11 cellular contexts compared by ENCODE assay signal in genomic region chr9:119963258-119963797, GRCh38.
DNase-seq lines count a peak whose midpoint lies in the region; ATAC-seq and TF ChIP-seq lines count a peak whose summit lies in the region.
"Had no signal": no experiment of that assay in that cellular context is flagged by ENCODE, and none has a peak within 500 bp of the region (broad histone marks: within the 10 kb centered on the region; RNA-seq: fewer than 3 reads in every experiment).

No MANE protein-coding gene starts in this region.

- H3K27ac ChIP-seq in GM23248, result peak overlapping the region; percentile 92
- H3K27ac ChIP-seq: uterus had no signal

- H3K9me2 ChIP-seq in GM23248 (ENCODE audit: insufficient read depth), result no peaks in the 10 kb centered on the region

- no peak overlapping the region for H3K4me3 Mint-ChIP-seq in effector memory CD8-positive, alpha-beta T cell

- peaks cover 0 to 2% of the 10 kb centered on the region in 2 donors for H3K9me3 Mint-ChIP-seq in effector memory CD8-positive, alpha-beta T cell

- no peaks in the 10 kb centered on the region for H3K79me2 ChIP-seq in GM23248 (ENCODE audit: insufficient read depth)

- no peak for ATAC-seq in HG03354 (IDR thresholded peaks at IDR 0.05; ENCODE audit: poor library complexity, severe bottlenecking, unreplicated experiment)
- ATAC-seq in effector memory CD8-positive, alpha-beta T cell (replicated peaks), result no peak
- ATAC-seq in GM19452 (IDR thresholded peaks at IDR 0.05; ENCODE audit: unreplicated experiment), result no peak

- H3K9ac ChIP-seq in GM23248, result peak overlapping the region; percentile 73

- TF ChIP-seq CTCF in foreskin fibroblast (IDR thresholded peaks at IDR 0.05; ENCODE audit: low read depth, low read length) (no peak), retinal pigment epithelial cell (conservative IDR thresholded peaks at IDR 0.05; ENCODE audit: low read depth, low read length) (no peak)

- H3K4me3 ChIP-seq in GM23248, result peak overlapping the region; percentile 10; the same call in 1 of the 2 replicates
- peak overlapping the region; percentile 4 to 5 for H3K4me3 ChIP-seq in foreskin fibroblast (ENCODE audit: low read depth in 1 of 2, low read length in 2 of 2)
- no peak overlapping the region for H3K4me3 ChIP-seq in retinal pigment epithelial cell (ENCODE audit: low read length)
- H3K4me3 ChIP-seq: uterus had no signal

- H3F3A ChIP-seq in GM23248 (ENCODE audit: insufficient read depth), result peaks cover 13% of the 10 kb centered on the region

- H3K4me2 ChIP-seq in GM23248 (ENCODE audit: unreplicated experiment), result peak overlapping the region; percentile 25

- in situ Hi-C loops in GM23248 (cut with MboI), result loop anchor here (25.0 kb wide), 1 partner anchor 401 kb away; no protein-coding TSS in a partner anchor

- no peak overlapping the region for H3K27ac Mint-ChIP-seq in effector memory CD8-positive, alpha-beta T cell

- H2AFZ ChIP-seq in GM23248, result peak overlapping the region; percentile 40

- H3K27me3 Mint-ChIP-seq in effector memory CD8-positive, alpha-beta T cell, result peaks cover 0 to 8% of the 10 kb centered on the region in 2 donors

- no peaks in the 10 kb centered on the region for H3K27me3 ChIP-seq in GM23248 (replicated peaks; ENCODE audit: insufficient read depth)
- H3K27me3 ChIP-seq: uterus had no signal

- no peaks in the 10 kb centered on the region for H3K4me1 Mint-ChIP-seq in effector memory CD8-positive, alpha-beta T cell (ENCODE audit: low read depth in 2 of 2)

- peaks cover 41% of the 10 kb centered on the region for H3K4me1 ChIP-seq in GM23248 (ENCODE audit: insufficient read depth)
- H3K4me1 ChIP-seq: uterus had no signal

- no peaks in the 10 kb centered on the region for H3K36me3 ChIP-seq in GM23248 (ENCODE audit: low read depth)
- H3K36me3 ChIP-seq: uterus had no signal

- DNase-seq in GM23248, result peak; percentile 93
- peak; percentile 38 to 83 for DNase-seq in SW 1271 (lab: John Stamatoyannopoulos, UW)
- peak; percentile 80 to 85 for DNase-seq in foreskin fibroblast
- DNase-seq in retinal pigment epithelial cell (ENCODE audit: low read depth), result peak; percentile 83
- no peak for DNase-seq in effector memory CD8-positive, alpha-beta T cell
- DNase-seq in NCI-H1417 treated with DMSO at 0.1 percent for 48 hours (lab: John Stamatoyannopoulos, UW), result no peak
- DNase-seq: activated CD4-positive, alpha-beta T cell treated with anti-CD3 and anti-CD28 coated beads, Interleukin-2, amount 50 U/mL, for 48 hours; stimulated activated CD4-positive, alpha-beta T cell treated with anti-CD3 and anti-CD28 coated beads, Interleukin-4, amount 100 ng/mL, for 1 hour; uterus had no signal

- no peaks in the 10 kb centered on the region for H3K36me3 Mint-ChIP-seq in effector memory CD8-positive, alpha-beta T cell (ENCODE audit: insufficient read depth)

- WGBS in GM23248 (ENCODE audit: low coverage in 1 of 2, low lambda C conversion rate in 2 of 2, missing lambda C conversion rate in 2 of 2), 2 experiments, result 28% methylated on average over 4 of the region's 4 CpGs

- no peaks in the 10 kb centered on the region for H4K20me1 ChIP-seq in GM23248 (ENCODE audit: insufficient read depth)

- H3K9me3 ChIP-seq in GM23248 (ENCODE audit: low read depth), result no peaks in the 10 kb centered on the region
- H3K9me3 ChIP-seq: uterus had no signal

Comparison
In these comparisons a context has a peak if more than half of its experiments do, and no peak if none do; other contexts are left out.
1. DNase-seq: peak in GM23248 (single experiment), SW 1271 (2 of 2), foreskin fibroblast (2 of 2) and retinal pigment epithelial cell (single experiment); none in effector memory CD8-positive, alpha-beta T cell (0 of 3) and NCI-H1417 treated with DMSO at 0.1 percent for 48 hours (single experiment).